Comparison of ENCODE assay signal across 23 cellular contexts in the genomic region with DNA sequence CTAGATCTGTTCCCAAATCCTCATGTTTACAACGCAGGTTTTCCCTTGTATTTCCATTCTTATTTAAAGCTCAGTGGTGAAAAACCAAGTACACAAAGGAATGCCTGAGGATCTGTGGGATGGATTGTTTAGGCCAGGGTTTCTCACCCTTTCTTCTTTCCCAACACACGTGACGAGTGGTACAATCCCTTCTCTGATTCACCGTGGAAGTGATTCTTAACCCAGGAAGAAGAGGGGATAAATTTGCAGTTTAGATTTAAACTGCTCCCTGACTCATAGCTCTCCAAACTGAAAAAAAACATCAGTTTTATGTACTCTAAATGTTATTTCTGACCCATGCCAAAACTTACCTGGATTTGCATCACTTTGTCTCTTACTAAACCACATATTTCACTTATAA. TPM values are rescaled to one million over a fixed set of nuclear protein-coding genes. Genes with fewer than 3 reads are reported as not detected.
DNase-seq lines count a peak whose midpoint lies in the region; ATAC-seq and TF ChIP-seq lines count a peak whose summit lies in the region.
"Had no signal": no experiment of that assay in that cellular context is flagged by ENCODE, and none has a peak within 500 bp of the region (broad histone marks: within the 10 kb centered on the region; RNA-seq: fewer than 3 reads in every experiment).

No MANE protein-coding gene starts in this region.

- DNase-seq in GM23248 (peak; percentile 70), astrocyte of the spinal cord (ENCODE audit: low read depth, low spot score) (peak; percentile 39), foreskin fibroblast (peak; percentile 64 to 70), CD1c-positive myeloid dendritic cell (ENCODE audit: extremely low spot score) (no peak)
- DNase-seq: activated CD4-positive, CD25-positive, alpha-beta regulatory T cell treated with anti-CD3 and anti-CD28 coated beads, Interleukin-2, amount 50 U/mL, for 72 hours; activated CD8-positive, alpha-beta memory T cell treated with anti-CD3 and anti-CD28 coated beads, Interleukin-2, amount 10 ng/mL, durations not matched to agents 7 days and 5 days; CD4-positive, alpha-beta T cell; DMS79; effector memory CD4-positive, alpha-beta T cell; left cardiac atrium; midbrain; NCI-H1436 treated with DMSO at 0.1 percent for 48 hours; NCI-H82; PC-9; spleen; T-helper 9 cell; testis had no signal

- H3K4me2 ChIP-seq in GM23248 (ENCODE audit: unreplicated experiment) = no peak overlapping the region
- H3K4me2 ChIP-seq: PC-9 had no signal

- H2AFZ ChIP-seq in ACC112 (ENCODE audit: low read length, unreplicated experiment) (no peak overlapping the region), GM23248 (no peak overlapping the region)
- H2AFZ ChIP-seq: PC-9 had no signal

- peaks cover 22% of the 10 kb centered on the region for H3F3A ChIP-seq in GM23248 (ENCODE audit: insufficient read depth)

- no peaks in the 10 kb centered on the region for H4K20me1 ChIP-seq in GM23248 (ENCODE audit: insufficient read depth)

- no peak for ATAC-seq in activated CD4-positive, CD25-positive, alpha-beta regulatory T cell treated with anti-CD3 and anti-CD28 coated beads, Interleukin-2, amount 50 U/mL, for 24 hours
- no peak for ATAC-seq in GM21528 (IDR thresholded peaks at IDR 0.05; ENCODE audit: low FRiP score, unreplicated experiment)
- ATAC-seq in HG03520 (IDR thresholded peaks at IDR 0.05; ENCODE audit: unreplicated experiment) = no peak
- ATAC-seq: activated CD8-positive, alpha-beta memory T cell treated with anti-CD3 and anti-CD28 coated beads, Interleukin-2, amount 10 ng/mL, durations not matched to agents 7 days and 5 days; left cardiac atrium had no signal

- in situ Hi-C loops in GM23248 (cut with MboI) (no loop called here), astrocyte of the spinal cord (cut with HindIII; ENCODE audit: low sequenced_read_pairs) (no loop called here)

- WGBS in GM23248 (ENCODE audit: low coverage in 1 of 2, low lambda C conversion rate in 2 of 2, missing lambda C conversion rate in 2 of 2), 2 experiments = 61 to 62% methylated on average over 4 of the region's 4 CpGs

- H3K27ac ChIP-seq in ACC112 (ENCODE audit: low read depth, low read length) (0 out of 2 replicates have a peak overlapping the region, but pooled peaks have one; percentile 18), GM23248 (0 out of 2 replicates have a peak overlapping the region, but pooled peaks have one; percentile 26)
- H3K27ac ChIP-seq: 22Rv1, PC-9, SK-N-MC, spleen, testis had no signal

- TF ChIP-seq CTCF in astrocyte of the spinal cord (IDR thresholded peaks at IDR 0.05; ENCODE audit: low read depth, low read length) (no peak), foreskin fibroblast (IDR thresholded peaks at IDR 0.05; ENCODE audit: low read depth, low read length) (no peak)

- H3K9ac ChIP-seq in GM23248 = no peak overlapping the region

- H3K4me3 ChIP-seq in ACC112 (ENCODE audit: low read depth, low read length) (no peak overlapping the region), GM23248 (no peak overlapping the region), astrocyte of the spinal cord (ENCODE audit: low read depth, low read length) (no peak overlapping the region), foreskin fibroblast (ENCODE audit: low read depth in 1 of 2, low read length in 2 of 2) (no peak overlapping the region)
- H3K4me3 ChIP-seq: PC-9, SK-N-MC, spleen, testis had no signal

- no peaks in the 10 kb centered on the region for H3K9me2 ChIP-seq in GM23248 (ENCODE audit: insufficient read depth)

- H3K4me1 ChIP-seq in ACC112 (ENCODE audit: control insufficient read depth, insufficient read depth, low read length, unreplicated experiment) = peaks cover 7% of the 10 kb centered on the region
- H3K4me1 ChIP-seq in GM23248 (ENCODE audit: insufficient read depth) = peaks cover 12% of the 10 kb centered on the region
- H3K4me1 ChIP-seq: testis had no signal

- H3K27me3 ChIP-seq in ACC112 (ENCODE audit: insufficient read depth, low read length) = no peaks in the 10 kb centered on the region
- no peaks in the 10 kb centered on the region for H3K27me3 ChIP-seq in GM23248 (replicated peaks; ENCODE audit: insufficient read depth)
- H3K27me3 ChIP-seq: spleen, testis had no signal

- H3K79me2 ChIP-seq in ACC112 (ENCODE audit: control insufficient read depth, insufficient read depth, low read length, unreplicated experiment) (no peaks in the 10 kb centered on the region), GM23248 (ENCODE audit: insufficient read depth) (no peaks in the 10 kb centered on the region)

- H3K9me3 ChIP-seq in GM23248 (ENCODE audit: low read depth) = no peaks in the 10 kb centered on the region
- H3K9me3 ChIP-seq: spleen, testis had no signal

- H3K36me3 ChIP-seq in ACC112 (ENCODE audit: insufficient read depth, low read length) (0 out of 2 replicates have a peak, but pooled peaks cover 5% of the 10 kb centered on the region), GM23248 (ENCODE audit: low read depth) (peaks cover 7% of the 10 kb centered on the region)

RNA-seq across cellular contexts. Expression of gene PAQR3, which starts 17.0 kb away (rescaled TPM):
- 19.2 and 20.7 TPM in 2 replicates for total RNA-seq in GM23248 (2014; rRNA removed; shearing (Covaris generic))
- 10.4 and 13.1 TPM in 2 replicates for polyA plus RNA-seq in GM23248 (2016; fragmentation: Nextera tagmentation; extraction: Ambion mirVana)
